26 cellular contexts compared by ENCODE assay signal in genomic region chr18:23162473-23162872, GRCh38.
"Had no signal": no experiment of that assay in that cellular context is flagged by ENCODE, and none has a peak within 500 bp of the region (broad histone marks: within the 10 kb centered on the region; RNA-seq: fewer than 3 reads in every experiment).

No MANE protein-coding gene starts in this region.

- FAIRE-seq: astrocyte, TTC549 had no signal

- ATAC-seq: activated CD4-positive, alpha-beta T cell treated with anti-CD3 and anti-CD28 coated beads for 36 hours; activated naive CD4-positive, alpha-beta T cell treated with anti-CD3 and anti-CD28 coated beads, Interleukin-2, amount 50 U/mL, for 72 hours; activated naive CD8-positive, alpha-beta T cell treated with anti-CD3 and anti-CD28 coated beads, Interleukin-2, amount 50 U/mL, for 24 hours; T-cell had no signal

- H3K4me3 Mint-ChIP-seq: activated CD4-positive, alpha-beta memory T cell treated with anti-CD3 and anti-CD28 coated beads, Interleukin-2, amount 10 ng/mL, durations not matched to agents 7 days and 5 days; activated CD4-positive, alpha-beta T cell treated with anti-CD3 and anti-CD28 coated beads for 36 hours; activated naive CD8-positive, alpha-beta T cell treated with anti-CD3 and anti-CD28 coated beads, Interleukin-2, amount 50 U/mL, for 24 hours; brain; central memory CD8-positive, alpha-beta T cell; T-cell had no signal

- H3K36me3 Mint-ChIP-seq: activated naive CD4-positive, alpha-beta T cell treated with anti-CD3 and anti-CD28 coated beads, Interleukin-2, amount 50 U/mL, for 72 hours; brain; T-cell had no signal

- H3K27ac ChIP-seq: VCaP had no signal

- DNase-seq: activated CD4-positive, alpha-beta memory T cell treated with anti-CD3 and anti-CD28 coated beads, Interleukin-2, amount 10 ng/mL, durations not matched to agents 7 days and 5 days; activated CD4-positive, alpha-beta T cell treated with anti-CD3 and anti-CD28 coated beads for 36 hours; activated CD4-positive, alpha-beta T cell treated with anti-CD3 and anti-CD28 coated beads, Interleukin-2, amount 50 U/mL, for 1 hour; activated effector memory CD4-positive, alpha-beta T cell treated with anti-CD3 and anti-CD28 coated beads, Interleukin-2, amount 50 U/mL, for 16 hours; activated naive CD4-positive, alpha-beta T cell treated with Interleukin-2 at 50 U/mL for 16 hours; activated naive CD8-positive, alpha-beta T cell treated with anti-CD3 and anti-CD28 coated beads, Interleukin-2, amount 50 U/mL, for 24 hours; amniotic stem cell; KG1; NCI-H1092; NCI-H1417 treated with DMSO at 0.1 percent for 48 hours; NCI-H1694; NCI-H2029; NCI-H345; NCI-H510A; NCI-H526 treated with DMSO at 0.1 percent for 48 hours; NCI-H82; SIG-M5; T-cell; T-helper 2 cell; T1000 had no signal

- H3K27ac Mint-ChIP-seq: activated CD4-positive, alpha-beta memory T cell treated with anti-CD3 and anti-CD28 coated beads, Interleukin-2, amount 10 ng/mL, durations not matched to agents 7 days and 5 days; activated CD4-positive, alpha-beta T cell treated with anti-CD3 and anti-CD28 coated beads for 36 hours; activated naive CD8-positive, alpha-beta T cell treated with anti-CD3 and anti-CD28 coated beads, Interleukin-2, amount 50 U/mL, for 24 hours; brain; T-cell had no signal

- H3K27me3 Mint-ChIP-seq: brain had no signal

- H3K4me1 Mint-ChIP-seq: activated CD4-positive, alpha-beta memory T cell treated with anti-CD3 and anti-CD28 coated beads, Interleukin-2, amount 10 ng/mL, durations not matched to agents 7 days and 5 days; activated CD4-positive, alpha-beta T cell treated with anti-CD3 and anti-CD28 coated beads for 36 hours; activated naive CD8-positive, alpha-beta T cell treated with anti-CD3 and anti-CD28 coated beads, Interleukin-2, amount 50 U/mL, for 24 hours; central memory CD8-positive, alpha-beta T cell; T-cell had no signal

- H3K9me3 Mint-ChIP-seq: activated CD4-positive, alpha-beta memory T cell treated with anti-CD3 and anti-CD28 coated beads, Interleukin-2, amount 10 ng/mL, durations not matched to agents 7 days and 5 days; activated naive CD4-positive, alpha-beta T cell treated with anti-CD3 and anti-CD28 coated beads, Interleukin-2, amount 50 U/mL, for 72 hours; activated naive CD8-positive, alpha-beta T cell treated with anti-CD3 and anti-CD28 coated beads, Interleukin-2, amount 50 U/mL, for 24 hours; central memory CD8-positive, alpha-beta T cell; T-cell had no signal
